Comparison of ENCODE assay signal across 1 cellular context in genomic region chr5:61162010-61162831, GRCh38.
TF ChIP-seq lines count a peak whose summit lies in the region.

TSS of gene SMIM15 (minus strand) at chr5:61162468. CDS start at chr5:61160171, 2,297 bp downstream.

TF ChIP-seq in K562, 482 proteins besides CTCF, POLR2A, EP300 and RAD21 (continued from another document and continues in another):
- TF ChIP-seq AFF1 (IDR thresholded peaks at IDR 0.05; ENCODE audit: low read depth in 1 of 2, partially characterized antibody in 2 of 2): peak in 1 of 2 experiments; percentile 56
- TF ChIP-seq PPARD (CRISPR knock-in tag; IDR thresholded peaks at IDR 0.05): no peak
- no peak for TF ChIP-seq TFE3 (CRISPR knock-in tag; IDR thresholded peaks at IDR 0.05)
- no peak for TF ChIP-seq ZFP1 (CRISPR knock-in tag; IDR thresholded peaks at IDR 0.05)
- TF ChIP-seq FOXP1 (CRISPR knock-in tag; IDR thresholded peaks at IDR 0.05): peak; percentile 48; the same call in 1 of the 2 replicates
- TF ChIP-seq ZNF197 (CRISPR knock-in tag; IDR thresholded peaks at IDR 0.05; ENCODE audit: low read depth): no peak
- no peak for TF ChIP-seq ZNF695 (CRISPR knock-in tag; IDR thresholded peaks at IDR 0.05)
- peak; percentile 24; the same call in 1 of the 2 replicates for TF ChIP-seq RB1 (IDR thresholded peaks at IDR 0.05; ENCODE audit: low read depth)
- TF ChIP-seq MEIS2 (IDR thresholded peaks at IDR 0.05; ENCODE audit: partially characterized antibody): no peak
- no peak for TF ChIP-seq NFE2L1 (tag; IDR thresholded peaks at IDR 0.05; ENCODE audit: borderline replicate concordance, low read depth)
- peak; percentile 91 for TF ChIP-seq L3MBTL2 (IDR thresholded peaks at IDR 0.05)
- TF ChIP-seq ZNF407 (IDR thresholded peaks at IDR 0.05; ENCODE audit: low read depth): no peak
- no peak for TF ChIP-seq ZFP30 (CRISPR knock-in tag; IDR thresholded peaks at IDR 0.05; ENCODE audit: borderline replicate concordance)
- peak; percentile 76 for TF ChIP-seq EGR1 (conservative IDR thresholded peaks at IDR 0.05)
- peak; percentile 62; the same call in 1 of the 2 replicates for TF ChIP-seq MBD2 (IDR thresholded peaks at IDR 0.05; ENCODE audit: borderline replicate concordance, low read depth)
- TF ChIP-seq TCF15 (CRISPR knock-in tag; IDR thresholded peaks at IDR 0.05): no peak
- no peak for TF ChIP-seq RBM15 (IDR thresholded peaks at IDR 0.05; ENCODE audit: insufficient read depth, low read length)
- peak; percentile 94 for TF ChIP-seq SPI1 (IDR thresholded peaks at IDR 0.05; ENCODE audit: borderline replicate concordance, low read depth, low read length)
- no peak for TF ChIP-seq HMBOX1 (IDR thresholded peaks at IDR 0.05)
- no peak for TF ChIP-seq CBX2 (IDR thresholded peaks at IDR 0.05; ENCODE audit: insufficient read depth, low read length, poor library complexity, severe bottlenecking)
- peak; percentile 88 for TF ChIP-seq MGA (IDR thresholded peaks at IDR 0.05)
- TF ChIP-seq MTA2 (IDR thresholded peaks at IDR 0.05; ENCODE audit: low read depth): peak; percentile 27; the same call in 1 of the 2 replicates
- TF ChIP-seq HMG20A (CRISPR knock-in tag; conservative IDR thresholded peaks at IDR 0.05): no peak
